In genomic region chr12:50690923-50691322, GRCh38 we compare ENCODE assay signal across 17 cellular contexts.
DNase-seq lines count a peak whose midpoint lies in the region; ATAC-seq, FAIRE-seq and TF ChIP-seq lines count a peak whose summit lies in the region.
"Had no signal": no experiment of that assay in that cellular context is flagged by ENCODE, and none has a peak within 500 bp of the region (broad histone marks: within the 10 kb centered on the region; RNA-seq: fewer than 3 reads in every experiment).

No MANE protein-coding gene starts in this region.

- H3K9ac ChIP-seq in HepG2 (ENCODE audit: insufficient read depth, low read depth, low read length) = no peak overlapping the region
- H3K9ac ChIP-seq: parathyroid adenoma had no signal

- BruUV-seq in HepG2 (replicated peaks; lab: Mats Ljungman, UMichigan) = no TSS peak

- H3K4me1 ChIP-seq in HepG2 (ENCODE audit: insufficient read depth, low read length) = peaks cover 14% of the 10 kb centered on the region
- H3K4me1 ChIP-seq: parathyroid adenoma had no signal

- H4K20me1 ChIP-seq in HepG2 (ENCODE audit: insufficient read depth, low read length) = no peaks in the 10 kb centered on the region

- TF ChIP-seq EP300 in HepG2 (IDR thresholded peaks at IDR 0.05; ENCODE audit: low read depth in 2 of 2, low read length in 2 of 2) (no peak), HepG2 (CRISPR knock-in tag; IDR thresholded peaks at IDR 0.05; ENCODE audit: borderline replicate concordance) (no peak)

- no peak for TF ChIP-seq POLR2A in HepG2 (IDR thresholded peaks at IDR 0.05; ENCODE audit: insufficient read depth in 1 of 2, low read depth in 2 of 2, low read length in 2 of 2)

- peak; percentile 86 for ATAC-seq in Right ventricle myocardium inferior
- peak; percentile 93 for ATAC-seq in HepG2

- CTCF ChIA-PET in HepG2 (lab: Yijun Ruan, JAX; ENCODE audit: low intra/inter-chr PET ratio, low total read pairs) = no interaction called here

- H2AFZ ChIP-seq in HepG2 (ENCODE audit: low read length) = no peak overlapping the region
- H2AFZ ChIP-seq: parathyroid adenoma had no signal

- in situ Hi-C loops in HepG2 (cut with HindIII; ENCODE audit: extremely low pct_ligation_motif_present, low pct_unique_long_range_greater_than_20kb) = no loop called here

- no peak overlapping the region for H3K4me3 ChIP-seq in HepG2 (replicated peaks in 1 of 3; ENCODE audit: insufficient read depth in 1 of 3, low read depth in 2 of 3, low read length in 3 of 3)
- H3K4me3 ChIP-seq: SK-N-MC had no signal

- peaks cover 25 to 61% of the 10 kb centered on the region in 2 experiments for H3K36me3 ChIP-seq in HepG2 (replicated peaks in 1 of 2; ENCODE audit: control insufficient read depth in 1 of 2, insufficient read depth in 2 of 2, low read length in 2 of 2)

- DNase-seq in Right ventricle myocardium inferior (ENCODE audit: missing footprints) (no peak), cardiac septum (ENCODE audit: low spot score) (no peak), HepG2 (ENCODE audit: low spot score) (peak; percentile 79), UCSD-AML1 (lab: John Stamatoyannopoulos, UW; ENCODE audit: unreplicated experiment) (no peak), HPDE6-E6E7 (ENCODE audit: extremely low spot score) (no peak), NCI-H82 (lab: John Stamatoyannopoulos, UW) (no peak), NCI-H146 treated with DMSO at 0.1 percent for 48 hours (lab: John Stamatoyannopoulos, UW; ENCODE audit: unreplicated experiment) (no peak)
- DNase-seq: ACHN; activated CD4-positive, CD25-positive, alpha-beta regulatory T cell treated with anti-CD3 and anti-CD28 coated beads, Interleukin-2, amount 50 U/mL, for 72 hours; activated naive CD4-positive, alpha-beta T cell treated with Interleukin-2 at 50 U/mL for 16 hours; NCI-H510A had no signal

- WGBS in HepG2 (ENCODE audit: low lambda C conversion rate) = 29% methylated on average over 3 of the region's 3 CpGs

- FAIRE-seq in endometrium (lab: Jason Lieb, UNC) = peak; percentile 95
- peak; percentile 67 for FAIRE-seq in HepG2 (lab: Jason Lieb, UNC)
- FAIRE-seq: endothelial cell of umbilical vein, keratinocyte, urothelium cell line had no signal

- H3K27ac ChIP-seq in HepG2 (ENCODE audit: extremely low read length, insufficient read depth, low read length) = peak overlapping the region; percentile 45
- H3K27ac ChIP-seq: parathyroid adenoma, SK-N-MC had no signal

- no peaks in the 10 kb centered on the region for H3K9me3 ChIP-seq in HepG2 (ENCODE audit: low read length)

- TF ChIP-seq CTCF in HepG2 (CRISPR knock-in tag; IDR thresholded peaks at IDR 0.05) = no peak

- POLR2A ChIA-PET in HepG2 (lab: Yijun Ruan, JAX) = no interaction called here

- H3K27me3 ChIP-seq in HepG2 (ENCODE audit: control insufficient read depth in 1 of 2, insufficient read depth in 2 of 2, low read length in 2 of 2) = no peaks in the 10 kb centered on the region

- no peak overlapping the region for H3K4me2 ChIP-seq in HepG2 (ENCODE audit: low read depth, low read length)

- TF ChIP-seq RAD21 in HepG2 (CRISPR knock-in tag; IDR thresholded peaks at IDR 0.05) = no peak

- intact Hi-C loops in Right ventricle myocardium inferior (cut with DNase I) (no loop called here), cardiac septum (cut with DNase I) (no loop called here), HepG2 (cut with micrococcal nuclease; ENCODE audit: unreplicated experiment) (no loop called here)

- H3K79me2 ChIP-seq in HepG2 (ENCODE audit: insufficient read depth, low read length) = no peaks in the 10 kb centered on the region
- H3K79me2 ChIP-seq: parathyroid adenoma had no signal

TF ChIP-seq in HepG2, 621 proteins besides CTCF, POLR2A, EP300 and RAD21 (continues in another document):
- TF ChIP-seq SOX13 (IDR thresholded peaks at IDR 0.05) (no peak), SOX13 (CRISPR knock-in tag; conservative IDR thresholded peaks at IDR 0.05 in 1 of 2, IDR thresholded peaks at IDR 0.05 in 1 of 2) (peak in 1 of 2 experiments; percentile 82; a peak in 2 of 4 replicates), NFYB (CRISPR knock-in tag; IDR thresholded peaks at IDR 0.05) (0 out of 2 replicates have a peak, but pooled peaks have one; percentile 14), ZBTB1 (CRISPR knock-in tag; IDR thresholded peaks at IDR 0.05; ENCODE audit: borderline replicate concordance) (no peak), TFE3 (CRISPR knock-in tag; IDR thresholded peaks at IDR 0.05) (peak; percentile 69), HMGXB3 (CRISPR knock-in tag; IDR thresholded peaks at IDR 0.05; ENCODE audit: borderline replicate concordance) (0 out of 2 replicates have a peak, but pooled peaks have one; percentile 56), ZUFSP (CRISPR knock-in tag; IDR thresholded peaks at IDR 0.05; ENCODE audit: borderline replicate concordance) (no peak), ZFX (CRISPR knock-in tag; IDR thresholded peaks at IDR 0.05; ENCODE audit: low read depth) (peak; percentile 28; the same call in 1 of the 2 replicates), HNF1B (CRISPR knock-in tag; IDR thresholded peaks at IDR 0.05) (no peak), SOX6 (IDR thresholded peaks at IDR 0.05) (no peak), SOX6 (CRISPR knock-in tag; IDR thresholded peaks at IDR 0.05) (peak; percentile 47), TCF7 (IDR thresholded peaks at IDR 0.05; ENCODE audit: low read depth) (no peak), PHF21A (CRISPR knock-in tag; IDR thresholded peaks at IDR 0.05) (0 out of 2 replicates have a peak, but pooled peaks have one; percentile 21), TEAD3 (CRISPR knock-in tag; optimal IDR thresholded peaks at IDR 0.05; ENCODE audit: borderline replicate concordance) (peak; percentile 41), ZNF292 (CRISPR knock-in tag; IDR thresholded peaks at IDR 0.05; ENCODE audit: borderline replicate concordance, low read depth) (no peak)
